18 cellular contexts compared by ENCODE assay signal in the genomic region with DNA sequence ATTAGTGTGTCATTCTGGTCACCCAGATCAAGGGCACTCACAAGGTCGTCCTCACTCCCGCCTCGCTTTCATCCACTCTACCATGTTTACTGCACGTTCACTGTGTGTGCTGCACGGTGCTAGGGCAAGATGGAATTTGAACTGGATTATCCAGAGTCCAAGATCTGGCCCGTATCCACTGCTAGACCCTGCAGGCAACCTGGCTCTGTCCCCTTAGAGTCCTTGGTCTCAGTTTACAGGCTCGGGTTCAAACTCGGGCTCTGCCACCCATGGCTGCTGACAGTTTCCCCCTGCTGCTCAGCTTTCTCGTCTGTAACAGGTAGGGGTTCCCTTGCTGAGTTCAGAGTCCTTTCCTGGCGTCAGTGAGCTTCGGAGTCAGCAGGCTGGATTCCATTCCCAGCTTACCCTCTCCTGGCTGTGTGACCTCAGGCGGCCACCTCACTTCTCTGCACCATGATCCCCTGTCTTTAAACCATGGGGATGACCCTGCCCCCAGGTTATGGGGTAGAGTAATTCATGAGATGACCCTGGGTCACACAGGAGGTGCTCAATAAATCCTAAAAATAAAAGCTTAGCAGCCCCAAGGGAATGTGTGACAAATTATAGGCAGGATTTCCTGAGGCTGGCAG.
"Had no signal": no experiment of that assay in that cellular context is flagged by ENCODE, and none has a peak within 500 bp of the region (broad histone marks: within the 10 kb centered on the region; RNA-seq: fewer than 3 reads in every experiment).

No MANE protein-coding gene starts in this region.

- ATAC-seq: activated CD4-positive, CD25-positive, alpha-beta regulatory T cell treated with anti-CD3 and anti-CD28 coated beads, Interleukin-2, amount 50 U/mL, for 24 hours; left lung; stimulated activated naive CD8-positive, alpha-beta T cell treated with anti-CD3 and anti-CD28 coated beads, Interleukin-15, Interleukin-2, amounts not matched to agents 100 U/mL and 50 U/mL, for 24 hours had no signal

- H3K27me3 Mint-ChIP-seq: activated naive CD8-positive, alpha-beta T cell had no signal

- H3K36me3 Mint-ChIP-seq: activated naive CD8-positive, alpha-beta T cell had no signal

- FAIRE-seq: islet of Langerhans had no signal

- H3K4me3 Mint-ChIP-seq: activated naive CD8-positive, alpha-beta T cell; memory B cell; neural crest cell; T-helper 2 cell treated with Interferon-gamma antibody and Interleukin-4, amounts not matched to agents 5 μg/mL and 100 μg/mL, for 36 hours had no signal

- DNase-seq: activated gamma-delta T cell; activated T-cell treated with anti-CD3 and anti-CD28 coated beads, Interleukin-2, amount 50 U/mL, for 48 hours; brain microvascular endothelial cell; cerebellar nuclear complex; head of caudate nucleus; left lung; right cardiac atrium; stimulated activated CD4-positive, alpha-beta T cell treated with anti-CD3 and anti-CD28 coated beads, Interleukin-4, amount 100 ng/mL, for 1 hour; stimulated activated CD8-positive, alpha-beta memory T cell treated with anti-CD3 and anti-CD28 coated beads, Interleukin-4, amount 100 ng/mL, for 48 hours; stimulated activated naive CD8-positive, alpha-beta T cell treated with anti-CD3 and anti-CD28 coated beads, Interleukin-15, Interleukin-2, amounts not matched to agents 100 U/mL and 50 U/mL, for 24 hours; SW 1271 had no signal

- H3K27me3 ChIP-seq: esophagus muscularis mucosa, left lung had no signal

- H3K36me3 ChIP-seq: brain microvascular endothelial cell, esophagus muscularis mucosa, left lung had no signal

- H3K4me3 ChIP-seq: esophagus muscularis mucosa, left lung had no signal

- H3K27ac ChIP-seq: brain microvascular endothelial cell, esophagus muscularis mucosa, left lung had no signal

- H3K27ac Mint-ChIP-seq: activated naive CD8-positive, alpha-beta T cell; memory B cell; T-helper 2 cell treated with Interferon-gamma antibody and Interleukin-4, amounts not matched to agents 5 μg/mL and 100 μg/mL, for 36 hours had no signal
